ENCODE assay signal across 8 cellular contexts in the genomic region with DNA sequence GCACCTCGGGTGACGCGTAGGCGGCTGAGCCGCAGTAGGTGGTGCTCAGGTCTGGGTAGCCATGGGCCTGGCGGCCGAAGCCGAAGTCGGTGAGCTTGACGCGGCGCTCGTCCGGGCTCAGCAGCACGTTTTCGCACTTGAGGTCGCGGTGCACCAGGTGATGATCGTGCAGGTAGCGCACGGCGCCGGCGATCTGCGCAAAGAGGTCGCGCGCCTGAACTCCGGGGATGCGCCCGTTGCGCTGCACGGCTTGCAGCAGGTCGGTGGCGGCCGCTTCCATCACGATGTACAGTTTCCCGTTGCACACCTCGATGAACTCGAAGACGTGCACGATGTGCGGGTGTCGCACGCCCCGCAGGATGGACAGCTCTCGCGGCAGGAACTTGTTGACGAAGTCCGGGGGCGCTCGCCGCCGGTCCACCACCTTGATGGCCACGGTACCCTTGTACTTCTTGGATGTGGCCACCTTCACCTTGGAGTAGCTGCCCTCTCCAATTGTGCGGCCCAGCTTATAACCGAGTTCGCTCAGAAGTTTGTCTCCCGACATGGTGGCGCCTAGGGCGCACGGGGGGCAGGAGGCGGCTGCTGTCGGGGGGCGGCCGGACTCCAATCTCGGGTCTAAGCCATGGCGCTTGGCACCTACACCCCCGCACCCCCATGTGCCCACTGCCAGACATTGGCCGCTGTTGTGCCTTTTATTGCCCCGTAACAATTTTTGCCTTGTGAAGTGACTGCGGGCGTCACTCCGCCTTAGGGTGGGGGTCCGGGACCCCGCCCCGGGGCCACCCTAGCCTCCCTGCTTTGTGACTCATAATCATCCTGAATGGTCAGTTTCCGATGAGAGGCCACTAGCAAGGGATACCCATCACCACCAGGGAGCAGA. TPM values are rescaled to one million over a fixed set of nuclear protein-coding genes. Genes with fewer than 3 reads are reported as not detected.
DNase-seq lines count a peak whose midpoint lies in the region; ATAC-seq and TF ChIP-seq lines count a peak whose summit lies in the region.

A gene (minus strand): TSS at position 668 of the 883 bp plus-strand sequence. CDS start 121 bp downstream, at position 547.

- no peaks in the 10 kb centered on the region for H3K27me3 ChIP-seq in BE2C
- no peaks in the 10 kb centered on the region for H3K27me3 ChIP-seq in dorsolateral prefrontal cortex
- no peaks in the 10 kb centered on the region for H3K27me3 ChIP-seq in naive thymus-derived CD4-positive, alpha-beta T cell (ENCODE audit: control insufficient read depth in 2 of 2, insufficient read depth in 2 of 2, low read length in 2 of 2)

- H3K27ac ChIP-seq in dorsolateral prefrontal cortex: peak within 1 kb of the TSS; percentile 18 to 94 (median 87)
- H3K27ac ChIP-seq in naive thymus-derived CD4-positive, alpha-beta T cell (ENCODE audit: low read depth, low read length): peak within 1 kb of the TSS; percentile 83

- CTCF ChIA-PET in naive thymus-derived CD4-positive, alpha-beta T cell (lab: Charles Lee): interaction anchor here (0.6 kb wide), 1 partner anchor 275 kb away, joined by 3 read pairs; no protein-coding TSS in a partner anchor

- POLR2A ChIA-PET in naive thymus-derived CD4-positive, alpha-beta T cell (lab: Charles Lee): interaction anchor here (0.6 to 4.2 kb wide), 17 partner anchors 8 to 914 kb away, joined by 3 to 15 read pairs (median 5); a partner anchor contains a TSS

- H3K4me3 ChIP-seq in BE2C (ENCODE audit: low read depth, low read length): peak within 1 kb of the TSS; percentile 98
- peak within 1 kb of the TSS; percentile 97 for H3K4me3 ChIP-seq in LNCaP clone FGC (ENCODE audit: low read depth, low read length)
- peak within 1 kb of the TSS; percentile 55 to 99 (median 86) for H3K4me3 ChIP-seq in dorsolateral prefrontal cortex
- peak within 1 kb of the TSS; percentile 96 for H3K4me3 ChIP-seq in naive thymus-derived CD4-positive, alpha-beta T cell (ENCODE audit: low read length)

- H3K4me3 Mint-ChIP-seq in naive thymus-derived CD4-positive, alpha-beta T cell: peak within 1 kb of the TSS; percentile 89 to 98 (median 95)

- peak within 1 kb of the TSS; percentile 89 to 98 (median 96) for H3K27ac Mint-ChIP-seq in naive thymus-derived CD4-positive, alpha-beta T cell

- ATAC-seq in naive thymus-derived CD4-positive, alpha-beta T cell: no peak

- H3K4me1 Mint-ChIP-seq in naive thymus-derived CD4-positive, alpha-beta T cell: peaks cover 11 to 33% (median 21%) of the 10 kb centered on the region in 7 donors

- intact Hi-C loops in dorsolateral prefrontal cortex (cut with DNase I): loop anchor here in 1 of 2 donors (5.0 kb wide), 1 partner anchor 323 kb away; a partner anchor contains a TSS
- intact Hi-C loops in naive thymus-derived CD4-positive, alpha-beta T cell (cut with micrococcal nuclease): loop anchor here in 1 of 2 donors (5.0 kb wide), 2 partner anchors 217 to 1507 kb away; a partner anchor contains a TSS
- intact Hi-C loops in head of caudate nucleus (cut with DNase I): no loop called here

- no peaks in the 10 kb centered on the region for H3K4me1 ChIP-seq in BE2C
- peaks cover 13 to 14% of the 10 kb centered on the region in 2 donors for H3K4me1 ChIP-seq in naive thymus-derived CD4-positive, alpha-beta T cell (ENCODE audit: control insufficient read depth in 2 of 2, insufficient read depth in 2 of 2, low read length in 2 of 2)

- peaks cover 8% of the 10 kb centered on the region for H3K36me3 ChIP-seq in BE2C
- H3K36me3 ChIP-seq in naive thymus-derived CD4-positive, alpha-beta T cell (ENCODE audit: control insufficient read depth in 2 of 3, insufficient read depth in 3 of 3, low read length in 3 of 3): peaks cover 0 to 19% (median 0%) of the 10 kb centered on the region in 3 experiments

- H3K36me3 Mint-ChIP-seq in naive thymus-derived CD4-positive, alpha-beta T cell: peaks cover 0 to 21% (median 3%) of the 10 kb centered on the region in 5 donors

- DNase-seq in BE2C: no peak
- no peak for DNase-seq in LNCaP clone FGC (ENCODE audit: low read depth)
- no peak for DNase-seq in dorsolateral prefrontal cortex
- DNase-seq in naive thymus-derived CD4-positive, alpha-beta T cell: peak in 1 of 9 donors; percentile 34
- no peak for DNase-seq in head of caudate nucleus
- DNase-seq in NCI-H446 treated with DMSO at 0.1 percent for 48 hours (lab: John Stamatoyannopoulos, UW): no peak
- no peak for DNase-seq in SW480 (ENCODE audit: low spot score)
- no peak for DNase-seq in NCI-H82 (lab: John Stamatoyannopoulos, UW)

- peaks cover 0 to 5% (median 0%) of the 10 kb centered on the region in 11 donors for H3K9me3 Mint-ChIP-seq in naive thymus-derived CD4-positive, alpha-beta T cell

- no peaks in the 10 kb centered on the region for H3K9me3 ChIP-seq in BE2C
- no peaks in the 10 kb centered on the region for H3K9me3 ChIP-seq in naive thymus-derived CD4-positive, alpha-beta T cell (ENCODE audit: control insufficient read depth in 2 of 3, low read length in 3 of 3)

- H3K27me3 Mint-ChIP-seq in naive thymus-derived CD4-positive, alpha-beta T cell: no peaks in the 10 kb centered on the region

- TF ChIP-seq CTCF in BE2C (IDR thresholded peaks at IDR 0.05; ENCODE audit: low read depth, low read length) (no peak), LNCaP clone FGC (IDR thresholded peaks at IDR 0.05; ENCODE audit: control insufficient read depth, extremely low read depth, insufficient read depth) (no peak), dorsolateral prefrontal cortex (IDR thresholded peaks at IDR 0.05 in 54 of 56, conservative IDR thresholded peaks at IDR 0.05 in 2 of 56; ENCODE audit: low read depth in 1 of 56, partially characterized antibody in 56 of 56) (no peak)

RNA-seq across cellular contexts. Expression of the gene that starts here (rescaled TPM):
- polyA plus RNA-seq in BE2C (2012; ENCODE audit: insufficient read depth, insufficient read length, low read depth): 1.5 TPM
- total RNA-seq in dorsolateral prefrontal cortex: 1 to 10 TPM in 103 of 120 experiments, under 1 TPM in 17; 0.44 to 4.5 (median 1.8) TPM
- total RNA-seq in naive thymus-derived CD4-positive, alpha-beta T cell: 10 to 100 TPM in 1 of 5 experiments, 1 to 10 TPM in 4; 3.3 to 11.3 (median 5.2) TPM
- 1 to 10 TPM; 1.4 to 4.2 TPM for polyA plus RNA-seq in naive thymus-derived CD4-positive, alpha-beta T cell
